Comparison of ENCODE assay signal across 10 cellular contexts in the genomic region with DNA sequence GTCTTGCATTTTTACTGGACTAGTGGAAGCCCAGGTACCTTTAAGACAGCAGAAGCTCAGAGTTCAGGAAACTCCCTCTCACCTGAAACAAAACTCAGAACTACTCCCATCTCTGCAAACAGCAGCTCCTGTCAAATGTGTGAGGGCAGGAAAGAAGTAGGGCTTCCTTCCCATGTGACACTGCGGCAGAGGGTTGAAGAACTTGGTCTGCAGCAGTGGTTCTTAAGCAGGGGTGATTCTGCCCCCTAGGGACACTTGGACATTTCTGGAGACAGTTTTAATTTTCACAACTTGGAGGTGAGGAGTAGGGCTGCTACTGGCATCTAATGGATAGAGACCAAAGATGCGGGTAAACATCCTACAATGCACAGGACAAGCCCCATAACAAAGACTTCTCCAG.
DNase-seq lines count a peak whose midpoint lies in the region; ATAC-seq, FAIRE-seq and TF ChIP-seq lines count a peak whose summit lies in the region.
"Had no signal": no experiment of that assay in that cellular context is flagged by ENCODE, and none has a peak within 500 bp of the region (broad histone marks: within the 10 kb centered on the region; RNA-seq: fewer than 3 reads in every experiment).

No MANE protein-coding gene starts in this region.

- peak; percentile 50 for ATAC-seq in GM18511 (IDR thresholded peaks at IDR 0.05; ENCODE audit: unreplicated experiment)
- ATAC-seq in HG02798 (IDR thresholded peaks at IDR 0.05; ENCODE audit: poor library complexity, unreplicated experiment) = peak; percentile 36

- no peaks in the 10 kb centered on the region for H3K4me1 ChIP-seq in testis

- H3K27ac ChIP-seq in testis = no peak overlapping the region
- H3K27ac ChIP-seq: dorsolateral prefrontal cortex had no signal

- no peak for FAIRE-seq in H54 (lab: Jason Lieb, UNC)

- DNase-seq in SW 1271 (lab: John Stamatoyannopoulos, UW) = peak; percentile 9 to 23
- DNase-seq in left kidney (ENCODE audit: low read depth, low spot score) = peak; percentile 25
- no peak for DNase-seq in activated CD4-positive, CD25-positive, alpha-beta regulatory T cell treated with anti-CD3 and anti-CD28 coated beads, Interleukin-2, amount 50 U/mL, for 72 hours
- no peak for DNase-seq in HuH-7 (ENCODE audit: low spot score)
- DNase-seq in H54 (ENCODE audit: insufficient read length, low spot score) = no peak
- DNase-seq in testis = no peak
- DNase-seq: dorsolateral prefrontal cortex, NCI-H774 had no signal

- H3K4me3 ChIP-seq in testis = no peak overlapping the region
- H3K4me3 ChIP-seq: dorsolateral prefrontal cortex had no signal

- no peaks in the 10 kb centered on the region for H3K9me3 ChIP-seq in testis

- no peak for TF ChIP-seq CTCF in testis (IDR thresholded peaks at IDR 0.05)

- WGBS in testis, 2 donors = 87 to 90% methylated on average over 2 of the region's 2 CpGs

- no peak for TF ChIP-seq POLR2A in H54 (IDR thresholded peaks at IDR 0.05; ENCODE audit: low read depth, low read length)
- no peak for TF ChIP-seq POLR2A in testis (IDR thresholded peaks at IDR 0.05)

- H3K36me3 ChIP-seq in testis (ENCODE audit: low read depth, missing control alignments) = no peaks in the 10 kb centered on the region

- H3K27me3 ChIP-seq in testis = no peaks in the 10 kb centered on the region

- intact Hi-C loops in testis (cut with DNase I; ENCODE audit: low total_unique reads) = no loop called here

Comparison
In these comparisons a context has a peak if more than half of its experiments do, and no peak if none do; other contexts are left out.
1. DNase-seq: peak in SW 1271 (2 of 2) and left kidney (single experiment); none in activated CD4-positive, CD25-positive, alpha-beta regulatory T cell treated with anti-CD3 and anti-CD28 coated beads, Interleukin-2, amount 50 U/mL, for 72 hours (single experiment), HuH-7 (single experiment), H54 (single experiment) and testis (single experiment).